In the genomic region with DNA sequence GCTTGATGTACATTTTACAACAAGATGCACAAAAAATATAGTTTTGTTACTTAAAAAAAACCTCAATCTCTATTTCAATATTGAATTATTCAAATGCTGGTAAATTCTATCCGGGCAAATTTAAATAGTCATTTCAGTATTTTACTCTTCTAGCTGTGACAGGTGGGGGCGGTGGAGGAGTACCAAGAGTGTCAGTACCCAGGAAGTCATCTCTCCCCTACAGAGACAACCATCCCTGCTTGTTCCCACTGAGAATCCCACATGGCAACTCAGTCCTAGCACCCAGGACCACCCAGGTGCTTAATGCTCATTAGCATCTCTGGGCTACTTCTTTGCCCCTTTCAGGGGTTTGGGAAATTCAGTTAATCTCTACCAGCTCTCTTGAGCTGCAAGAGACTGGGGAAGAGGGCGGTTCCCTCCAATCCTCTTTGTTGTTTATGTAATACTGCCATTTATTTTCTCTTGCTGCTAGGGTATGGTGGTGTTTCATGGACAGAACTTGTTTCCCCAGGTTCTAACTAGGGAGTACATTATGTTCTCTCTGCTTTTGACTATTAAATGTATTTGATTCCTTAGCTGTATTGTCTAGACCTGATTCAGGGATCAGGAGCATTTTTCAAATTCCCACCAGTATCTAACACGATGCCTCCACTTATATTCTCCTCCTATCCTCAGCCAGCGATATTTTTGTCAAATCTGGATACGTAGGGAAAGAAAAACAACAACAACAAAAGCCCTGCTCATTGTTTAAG, we compare ENCODE assay signal across 18 cellular contexts.
A peak's percentile ranks its signal among the peaks of the same experiment; 100 is the strongest.
DNase-seq lines count a peak whose midpoint lies in the region; ATAC-seq and TF ChIP-seq lines count a peak whose summit lies in the region.
"Had no signal": no experiment of that assay in that cellular context is flagged by ENCODE, and none has a peak within 500 bp of the region (broad histone marks: within the 10 kb centered on the region; RNA-seq: fewer than 3 reads in every experiment).

No MANE protein-coding gene starts in this region.

- H2BK15ac ChIP-seq in neuronal stem cell (ENCODE audit: low read length): no peak overlapping the region

- H2BK120ac ChIP-seq in neuronal stem cell (ENCODE audit: low read depth, low read length): no peak overlapping the region

- H4K20me1 ChIP-seq in GM23338 (replicated peaks; ENCODE audit: insufficient read depth) (no peaks in the 10 kb centered on the region), hepatocyte (ENCODE audit: insufficient read depth, poor library complexity, severe bottlenecking) (no peaks in the 10 kb centered on the region), OCI-LY7 (ENCODE audit: insufficient read depth, low read length) (no peaks in the 10 kb centered on the region)

- H3K4me1 Mint-ChIP-seq in GM23338: peaks cover 14% of the 10 kb centered on the region; the same call in 2 of the 3 replicates
- H3K4me1 Mint-ChIP-seq: CD4-positive, CD25-positive, alpha-beta regulatory T cell had no signal

- H3K9me3 Mint-ChIP-seq in GM23338: peaks cover 3% of the 10 kb centered on the region; the same call in 2 of the 3 replicates

- no peaks in the 10 kb centered on the region for H3K9me2 ChIP-seq in GM23338 (ENCODE audit: insufficient read depth)
- H3K9me2 ChIP-seq in hepatocyte (replicated peaks; ENCODE audit: insufficient read depth): no peaks in the 10 kb centered on the region
- no peaks in the 10 kb centered on the region for H3K9me2 ChIP-seq in OCI-LY7 (ENCODE audit: insufficient read depth, low read length)

- CTCF ChIA-PET in OCI-LY7 (lab: Charles Lee; ENCODE audit: unreplicated experiment): no interaction called here

- H3K27ac ChIP-seq in GM23338 (ENCODE audit: low read depth) (no peak overlapping the region), SK-N-MC (peak overlapping the region; percentile 81), hepatocyte (peak overlapping the region; percentile 34), neuronal stem cell (replicated peaks; ENCODE audit: low read length) (no peak overlapping the region), OCI-LY7 (ENCODE audit: low read depth, low read length, poor library complexity, severe bottlenecking) (no peak overlapping the region)

- intact Hi-C loops in OCI-LY7 (cut with micrococcal nuclease; ENCODE audit: unreplicated experiment): no loop called here

- POLR2A ChIA-PET in OCI-LY7 (lab: Charles Lee): interaction anchor here (0.6 kb wide), 1 partner anchor 16 kb away, joined by 3 read pairs; no protein-coding TSS in a partner anchor

- H3K4me3 Mint-ChIP-seq in GM23338: no peak overlapping the region
- H3K4me3 Mint-ChIP-seq: CD4-positive, CD25-positive, alpha-beta regulatory T cell had no signal

- H3K36me3 ChIP-seq in GM23338 (ENCODE audit: insufficient read depth) (no peaks in the 10 kb centered on the region), SK-N-MC (ENCODE audit: insufficient read depth, low read length) (no peaks in the 10 kb centered on the region), hepatocyte (replicated peaks; ENCODE audit: insufficient read depth, low read depth) (no peaks in the 10 kb centered on the region), neuronal stem cell (replicated peaks in 1 of 2; ENCODE audit: control insufficient read depth in 2 of 2, insufficient read depth in 2 of 2, low read length in 2 of 2) (no peaks in the 10 kb centered on the region), OCI-LY7 (ENCODE audit: insufficient read depth, low read length) (no peaks in the 10 kb centered on the region)

- H3K14ac ChIP-seq in neuronal stem cell (ENCODE audit: low read length): no peak overlapping the region

- H2BK5ac ChIP-seq in neuronal stem cell (ENCODE audit: low read length): no peak overlapping the region

- H3K23ac ChIP-seq in neuronal stem cell (ENCODE audit: low read depth, low read length, poor library complexity): no peak overlapping the region

- H3K27me3 Mint-ChIP-seq in GM23338 (ENCODE audit: insufficient read depth, low read depth, poor library complexity): no peaks in the 10 kb centered on the region
- H3K27me3 Mint-ChIP-seq: CD4-positive, CD25-positive, alpha-beta regulatory T cell had no signal

- H3K9me3 ChIP-seq in SK-N-MC (ENCODE audit: low read depth, low read length): no peaks in the 10 kb centered on the region
- H3K9me3 ChIP-seq in hepatocyte (ENCODE audit: low read depth): no peaks in the 10 kb centered on the region
- no peaks in the 10 kb centered on the region for H3K9me3 ChIP-seq in neuronal stem cell (replicated peaks in 1 of 2; ENCODE audit: control insufficient read depth in 2 of 2, insufficient read depth in 1 of 2, low read depth in 1 of 2, low read length in 2 of 2)
- no peaks in the 10 kb centered on the region for H3K9me3 ChIP-seq in OCI-LY7 (ENCODE audit: low read length)
- H3K9me3 ChIP-seq: Caco-2 had no signal

- H3K9ac ChIP-seq in SK-N-MC (ENCODE audit: insufficient read length) (peak overlapping the region; percentile 52), neuronal stem cell (ENCODE audit: low read depth, low read length, poor library complexity) (no peak overlapping the region)

- H3K27ac Mint-ChIP-seq in GM23338: no peak overlapping the region

- H2AFZ ChIP-seq in GM23338 (peak overlapping the region; percentile 1; the same call in 1 of the 2 replicates), hepatocyte (no peak overlapping the region), neuronal stem cell (ENCODE audit: low read length) (peak overlapping the region; percentile 35), OCI-LY7 (ENCODE audit: low read length) (no peak overlapping the region)

- no peak overlapping the region for H3K4me3 ChIP-seq in GM23338
- peak overlapping the region; percentile 72 for H3K4me3 ChIP-seq in SK-N-MC
- H3K4me3 ChIP-seq in hepatocyte: no peak overlapping the region
- H3K4me3 ChIP-seq in neuronal stem cell (ENCODE audit: low read length in 2 of 2): no peak overlapping the region
- H3K4me3 ChIP-seq in OCI-LY7 (ENCODE audit: low read depth, low read length, poor library complexity, severe bottlenecking): no peak overlapping the region

- H3K79me2 ChIP-seq in GM23338 (replicated peaks; ENCODE audit: insufficient read depth) (no peaks in the 10 kb centered on the region), hepatocyte (no peaks in the 10 kb centered on the region), OCI-LY7 (ENCODE audit: insufficient read depth, low read depth, low read length) (no peaks in the 10 kb centered on the region)

- H3K79me1 ChIP-seq in neuronal stem cell (ENCODE audit: low read depth, low read length): no peaks in the 10 kb centered on the region

- no peak overlapping the region for H2AK5ac ChIP-seq in neuronal stem cell (ENCODE audit: low read depth, low read length)

- no peak overlapping the region for H4K91ac ChIP-seq in neuronal stem cell (ENCODE audit: low read depth, low read length, poor library complexity)

- TF ChIP-seq CTCF in GM23338 (conservative IDR thresholded peaks at IDR 0.05; ENCODE audit: low read depth in 2 of 2): peak in 1 of 2 experiments; percentile 25; a peak in 1 of 4 replicates
- TF ChIP-seq CTCF in hepatocyte (IDR thresholded peaks at IDR 0.05; ENCODE audit: poor library complexity): no peak
- no peak for TF ChIP-seq CTCF in OCI-LY7 (conservative IDR thresholded peaks at IDR 0.05; ENCODE audit: low read length)

- peaks cover 4% of the 10 kb centered on the region; the same call in 1 of the 3 replicates for H3K36me3 Mint-ChIP-seq in GM23338 (ENCODE audit: low read depth)
- H3K36me3 Mint-ChIP-seq: CD4-positive, CD25-positive, alpha-beta regulatory T cell had no signal

- no TSS peak for BruUV-seq in OCI-LY7 (replicated peaks; lab: Mats Ljungman, UMichigan)

- no peak overlapping the region for H2BK12ac ChIP-seq in neuronal stem cell (ENCODE audit: low read length)

- H3K18ac ChIP-seq in neuronal stem cell (ENCODE audit: low read length): no peak overlapping the region

- H3K4me1 ChIP-seq in GM23338 (ENCODE audit: insufficient read depth) (no peaks in the 10 kb centered on the region), hepatocyte (ENCODE audit: insufficient read depth) (no peaks in the 10 kb centered on the region), neuronal stem cell (ENCODE audit: control insufficient read depth in 2 of 2, insufficient read depth in 1 of 2, low read depth in 1 of 2, low read length in 2 of 2) (no peaks in the 10 kb centered on the region), OCI-LY7 (ENCODE audit: insufficient read depth, low read length, poor library complexity, severe bottlenecking) (no peaks in the 10 kb centered on the region)
- H3K4me1 ChIP-seq: Caco-2 had no signal

- ATAC-seq in GM23338 (peak; percentile 53; the same call in 2 of the 3 replicates), HG03196 (IDR thresholded peaks at IDR 0.05; ENCODE audit: unreplicated experiment) (no peak)

- peak; percentile 27 for DNase-seq in GM23338 (ENCODE audit: low spot score)
- no peak for DNase-seq in SK-N-MC (ENCODE audit: low read depth, low spot score)
- DNase-seq in hepatocyte (ENCODE audit: low spot score): no peak
- DNase-seq in neuronal stem cell (ENCODE audit: low spot score): no peak
- DNase-seq in DMS 273 treated with DMSO at 0.1 percent for 48 hours (lab: John Stamatoyannopoulos, UW): no peak
- no peak for DNase-seq in OCI-LY7 (ENCODE audit: low spot score)
- no peak for DNase-seq in cortex of kidney (lab: John Stamatoyannopoulos, UW)
- DNase-seq: AML-193; Caco-2; CD4-positive, CD25-positive, alpha-beta regulatory T cell; H7; KBM-7; NCI-H1092; NCI-H2081 treated with DMSO at 0.1 percent for 48 hours; NCI-H524; SIG-M5; SW 1271 had no signal

- no peaks in the 10 kb centered on the region for H3F3A ChIP-seq in GM23338 (replicated peaks; ENCODE audit: low read depth)

- no peak overlapping the region for H4K8ac ChIP-seq in neuronal stem cell (ENCODE audit: low read depth, low read length)

- no peak overlapping the region for H3K4ac ChIP-seq in neuronal stem cell (ENCODE audit: low read length)

- WGBS in hepatocyte (ENCODE audit: low lambda C conversion rate, missing lambda C conversion rate): 80% methylated on average over 6 of the region's 6 CpGs
- no CpG with 5 or more reads among the region's 6 CpGs for WGBS in neuronal stem cell (ENCODE audit: extremely low coverage in 2 of 2, insufficient read length in 2 of 2, insufficient replicate concordance in 1 of 2), 2 donors

- H3K27me3 ChIP-seq in GM23338 (ENCODE audit: insufficient read depth) (no peaks in the 10 kb centered on the region), hepatocyte (no peaks in the 10 kb centered on the region), neuronal stem cell (ENCODE audit: control insufficient read depth in 3 of 3, insufficient read depth in 3 of 3, low read depth in 1 of 3, low read length in 3 of 3) (no peaks in the 10 kb centered on the region)

- H3K4me2 ChIP-seq in GM23338 (no peak overlapping the region), hepatocyte (peak overlapping the region; percentile 57), neuronal stem cell (ENCODE audit: insufficient read depth, low read length, poor library complexity, severe bottlenecking) (no peak overlapping the region), OCI-LY7 (ENCODE audit: low read length) (no peak overlapping the region)

TF ChIP-seq in GM23338, 12 proteins besides CTCF, POLR2A, EP300 and RAD21 (continues in another document):
- TF ChIP-seq NANOG (IDR thresholded peaks at IDR 0.05; ENCODE audit: borderline replicate concordance) (no peak), ZNF114 (CRISPR knock-in tag; IDR thresholded peaks at IDR 0.05) (no peak)

Comparison
In these comparisons a context has a peak if more than half of its experiments do, and no peak if none do; other contexts are left out.
1. H2AFZ ChIP-seq: peak in GM23338 (single experiment) and neuronal stem cell (single experiment); none in hepatocyte (single experiment) and OCI-LY7 (single experiment).
2. H3K27ac ChIP-seq: peak in SK-N-MC (single experiment) and hepatocyte (single experiment); none in GM23338 (single experiment), neuronal stem cell (single experiment) and OCI-LY7 (single experiment).